16 cellular contexts compared by ENCODE assay signal in genomic region chr12:6078378-6079083, GRCh38. TPM values are rescaled to one million over a fixed set of nuclear protein-coding genes. Genes with fewer than 3 reads are reported as not detected.
DNase-seq lines count a peak whose midpoint lies in the region; ATAC-seq and TF ChIP-seq lines count a peak whose summit lies in the region.
"Had no signal": no experiment of that assay in that cellular context is flagged by ENCODE, and none has a peak within 500 bp of the region (broad histone marks: within the 10 kb centered on the region; RNA-seq: fewer than 3 reads in every experiment).

No MANE protein-coding gene starts in this region.

- no peak overlapping the region for H3K9ac ChIP-seq in adipocyte (ENCODE audit: low read length)
- H3K9ac ChIP-seq: GM23248 had no signal

- WGBS in right cardiac atrium = 63% methylated on average over 3 of the region's 3 CpGs
- WGBS in stomach, 5 donors = 75 to 83% (median 79%) methylated on average over 3 of the region's 3 CpGs

- no peak for TF ChIP-seq POLR2A in stomach (IDR thresholded peaks at IDR 0.05)

- TF ChIP-seq CTCF in AG10803 (conservative IDR thresholded peaks at IDR 0.05; ENCODE audit: low read length) = no peak
- no peak for TF ChIP-seq CTCF in HEK293 (tag by site-specific recombination; IDR thresholded peaks at IDR 0.05)
- TF ChIP-seq CTCF in stomach (IDR thresholded peaks at IDR 0.05) = no peak

- no peaks in the 10 kb centered on the region for H3K9me3 ChIP-seq in HEK293 (ENCODE audit: control insufficient read depth, insufficient read depth, low read depth, low read length)
- no peaks in the 10 kb centered on the region for H3K9me3 ChIP-seq in adipocyte (ENCODE audit: control insufficient read depth, low read length)
- H3K9me3 ChIP-seq in right cardiac atrium (ENCODE audit: control insufficient read depth, low read length) = no peaks in the 10 kb centered on the region
- no peaks in the 10 kb centered on the region for H3K9me3 ChIP-seq in stomach
- H3K9me3 ChIP-seq: psoas muscle had no signal

- no peak for TF ChIP-seq EP300 in stomach (IDR thresholded peaks at IDR 0.05)

- in situ Hi-C loops in ACHN (cut with HindIII; ENCODE audit: low pct_ligation_motif_present, low pct_unique_long_range_greater_than_20kb, low sequenced_read_pairs) = no loop called here

- CTCF ChIA-PET in HEK293 (lab: Yijun Ruan, JAX) = no interaction called here

- no peak overlapping the region for H3K4me3 ChIP-seq in AG10803 (ENCODE audit: low read length)
- no peak overlapping the region for H3K4me3 ChIP-seq in HEK293 (ENCODE audit: low read depth, low read length)
- no peak overlapping the region for H3K4me3 ChIP-seq in adipocyte (ENCODE audit: low read length)
- no peak overlapping the region for H3K4me3 ChIP-seq in right cardiac atrium (ENCODE audit: low read length)
- no peak overlapping the region for H3K4me3 ChIP-seq in stomach
- H3K4me3 ChIP-seq: GM23248, psoas muscle had no signal

- no peak overlapping the region for H3K27ac ChIP-seq in HEK293 (ENCODE audit: extremely low read depth, low read depth, low read length)
- peak overlapping the region; percentile 70 for H3K27ac ChIP-seq in right cardiac atrium (ENCODE audit: low read length)
- no peak overlapping the region for H3K27ac ChIP-seq in stomach
- H3K27ac ChIP-seq: GM23248, psoas muscle had no signal

- H3K36me3 ChIP-seq in HEK293 (ENCODE audit: control insufficient read depth in 2 of 2, insufficient read depth in 1 of 2, low read length in 2 of 2) (no peaks in the 10 kb centered on the region), adipocyte (ENCODE audit: control insufficient read depth, insufficient read depth, low read length, severe bottlenecking) (no peaks in the 10 kb centered on the region), stomach (no peaks in the 10 kb centered on the region)

- intact Hi-C loops in right cardiac atrium (cut with DNase I) = no loop called here
- intact Hi-C loops in stomach (cut with DNase I; ENCODE audit: low total_unique reads) = no loop called here

- H3K27me3 ChIP-seq in adipocyte (replicated peaks; ENCODE audit: control insufficient read depth, insufficient read depth, low read length) (peaks cover 11% of the 10 kb centered on the region), right cardiac atrium (ENCODE audit: control insufficient read depth, insufficient read depth) (no peaks in the 10 kb centered on the region), stomach (peaks cover 0 to 18% (median 5%) of the 10 kb centered on the region in 3 donors)

- H3K4me1 ChIP-seq in HEK293 (ENCODE audit: control insufficient read depth, insufficient read depth, low read length) (no peaks in the 10 kb centered on the region), adipocyte (ENCODE audit: control insufficient read depth, insufficient read depth, low read length) (peaks cover 16% of the 10 kb centered on the region), right cardiac atrium (ENCODE audit: control insufficient read depth, insufficient read depth, low read length) (peaks cover 11% of the 10 kb centered on the region), stomach (peaks cover 7 to 14% (median 13%) of the 10 kb centered on the region in 4 donors)

- ATAC-seq in right cardiac atrium (peak; percentile 9 to 69), HG02970 (IDR thresholded peaks at IDR 0.05; ENCODE audit: low FRiP score, unreplicated experiment) (no peak)
- ATAC-seq: psoas muscle had no signal

- POLR2A ChIA-PET in HEK293 (lab: Yijun Ruan, JAX) = no interaction called here

- DNase-seq in AG10803 (ENCODE audit: low read depth) (peak; percentile 48), adipocyte (ENCODE audit: low read depth) (peak; percentile 31), right cardiac atrium (peak in 1 of 3 donors; percentile 18), SW 1271 (lab: John Stamatoyannopoulos, UW) (no peak), ACHN (no peak), stomach (no peak)
- DNase-seq: activated naive CD4-positive, alpha-beta T cell; GM23248; NCI-H1092 treated with DMSO at 0.1 percent for 48 hours; NCI-H748 treated with DMSO at 0.1 percent for 48 hours; SHP77 treated with DMSO at 0.1 percent for 48 hours; stimulated activated CD4-positive, alpha-beta T cell treated with anti-CD3 and anti-CD28 coated beads, Interleukin-4, amount 100 ng/mL, for 24 hours; stimulated activated naive CD4-positive, alpha-beta T cell had no signal

TF ChIP-seq in HEK293, 187 proteins besides CTCF, POLR2A, EP300 and RAD21:
- TF ChIP-seq ZBTB48 (tag by site-specific recombination; IDR thresholded peaks at IDR 0.05) (no peak), ZBTB21 (tag by site-specific recombination; IDR thresholded peaks at IDR 0.05) (0 out of 2 replicates have a peak, but pooled peaks have one; percentile 38), ZNF561 (tag by site-specific recombination; IDR thresholded peaks at IDR 0.05; ENCODE audit: borderline replicate concordance) (0 out of 2 replicates have a peak, but pooled peaks have one; percentile 14), ZFHX2 (tag by site-specific recombination; conservative IDR thresholded peaks at IDR 0.05) (0 out of 2 replicates have a peak, but pooled peaks have one; percentile 23), ZNF660 (tag by site-specific recombination; IDR thresholded peaks at IDR 0.05) (0 out of 2 replicates have a peak, but pooled peaks have one; percentile 46), ZNF366 (tag by site-specific recombination; conservative IDR thresholded peaks at IDR 0.05) (0 out of 2 replicates have a peak, but pooled peaks have one; percentile 31), ZIC2 (tag by site-specific recombination; IDR thresholded peaks at IDR 0.05) (peak; percentile 94), ZBTB17 (tag by site-specific recombination; IDR thresholded peaks at IDR 0.05) (peak; percentile 39; the same call in 1 of the 2 replicates), SP7 (tag by site-specific recombination; IDR thresholded peaks at IDR 0.05) (0 out of 2 replicates have a peak, but pooled peaks have one; percentile 12), TCF7L2 (IDR thresholded peaks at IDR 0.05; ENCODE audit: borderline replicate concordance, low read depth, low read length) (no peak), ZXDB (tag by site-specific recombination; IDR thresholded peaks at IDR 0.05) (no peak)
- TF ChIP-seq, protein P1, sequence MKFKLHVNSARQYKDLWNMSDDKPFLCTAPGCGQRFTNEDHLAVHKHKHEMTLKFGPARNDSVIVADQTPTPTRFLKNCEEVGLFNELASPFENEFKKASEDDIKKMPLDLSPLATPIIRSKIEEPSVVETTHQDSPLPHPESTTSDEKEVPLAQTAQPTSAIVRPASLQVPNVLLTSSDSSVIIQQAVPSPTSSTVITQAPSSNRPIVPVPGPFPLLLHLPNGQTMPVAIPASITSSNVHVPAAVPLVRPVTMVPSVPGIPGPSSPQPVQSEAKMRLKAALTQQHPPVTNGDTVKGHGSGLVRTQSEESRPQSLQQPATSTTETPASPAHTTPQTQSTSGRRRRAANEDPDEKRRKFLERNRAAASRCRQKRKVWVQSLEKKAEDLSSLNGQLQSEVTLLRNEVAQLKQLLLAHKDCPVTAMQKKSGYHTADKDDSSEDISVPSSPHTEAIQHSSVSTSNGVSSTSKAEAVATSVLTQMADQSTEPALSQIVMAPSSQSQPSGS (tag by site-specific recombination; IDR thresholded peaks at IDR 0.05; ENCODE audit: low read depth) = 0 out of 2 replicates have a peak, but pooled peaks have one; percentile 30
- TF ChIP-seq, protein P2, sequence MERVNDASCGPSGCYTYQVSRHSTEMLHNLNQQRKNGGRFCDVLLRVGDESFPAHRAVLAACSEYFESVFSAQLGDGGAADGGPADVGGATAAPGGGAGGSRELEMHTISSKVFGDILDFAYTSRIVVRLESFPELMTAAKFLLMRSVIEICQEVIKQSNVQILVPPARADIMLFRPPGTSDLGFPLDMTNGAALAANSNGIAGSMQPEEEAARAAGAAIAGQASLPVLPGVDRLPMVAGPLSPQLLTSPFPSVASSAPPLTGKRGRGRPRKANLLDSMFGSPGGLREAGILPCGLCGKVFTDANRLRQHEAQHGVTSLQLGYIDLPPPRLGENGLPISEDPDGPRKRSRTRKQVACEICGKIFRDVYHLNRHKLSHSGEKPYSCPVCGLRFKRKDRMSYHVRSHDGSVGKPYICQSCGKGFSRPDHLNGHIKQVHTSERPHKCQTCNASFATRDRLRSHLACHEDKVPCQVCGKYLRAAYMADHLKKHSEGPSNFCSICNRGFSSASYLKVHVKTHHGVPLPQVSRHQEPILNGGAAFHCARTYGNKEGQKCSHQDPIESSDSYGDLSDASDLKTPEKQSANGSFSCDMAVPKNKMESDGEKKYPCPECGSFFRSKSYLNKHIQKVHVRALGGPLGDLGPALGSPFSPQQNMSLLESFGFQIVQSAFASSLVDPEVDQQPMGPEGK (tag by site-specific recombination; IDR thresholded peaks at IDR 0.05) = peak; percentile 29; the same call in 1 of the 2 replicates

RNA-seq across cellular contexts. Expression of gene VWF, which starts 45.9 kb away (rescaled TPM):
- 100 to 1,000 TPM; 144 to 388 (median 269) TPM for total RNA-seq in right cardiac atrium
- polyA plus RNA-seq in right cardiac atrium = 181 TPM
- 100 to 1,000 TPM in 1 of 5 donors, 10 to 100 TPM in 4; 49.0 to 103 (median 69.6) TPM for total RNA-seq in stomach
- polyA plus RNA-seq in stomach = 10 to 100 TPM in 1 of 3 donors, 1 to 10 TPM in 2; 3.1 to 22.7 (median 3.2) TPM
- total RNA-seq: GM23248 had no signal

Comparison
In these comparisons a context has a peak if more than half of its experiments do, and no peak if none do; other contexts are left out.
1. DNase-seq: peak in AG10803 (single experiment) and adipocyte (single experiment); none in SW 1271 (0 of 2), ACHN (single experiment) and stomach (single experiment).